In genomic region chr5:180802325-180803180, GRCh38 we compare ENCODE assay signal across 8 cellular contexts. TPM values are rescaled to one million over a fixed set of nuclear protein-coding genes. Genes with fewer than 3 reads are reported as not detected.
DNase-seq lines count a peak whose midpoint lies in the region; ATAC-seq, FAIRE-seq and TF ChIP-seq lines count a peak whose summit lies in the region.

TSS of gene MGAT1 (minus strand) at chr5:180802806. CDS start at chr5:180792971, 9,835 bp downstream.

- TF ChIP-seq RAD21 in H1 (IDR thresholded peaks at IDR 0.05 in 1 of 2, conservative IDR thresholded peaks at IDR 0.05 in 1 of 2; ENCODE audit: low read depth in 2 of 2, low read length in 2 of 2), result no peak

- no peak within 1 kb of the TSS for H2AFZ ChIP-seq in H1 (ENCODE audit: low read length)

- CTCF ChIA-PET in activated CD8-positive, alpha-beta memory T cell treated with anti-CD3 and anti-CD28 coated beads for 36 hours (lab: Charles Lee), result interaction anchor here (1.0 to 1.4 kb wide), 5 partner anchors 16 to 58 kb away, joined by 3 to 8 read pairs (median 3); no protein-coding TSS in a partner anchor
- CTCF ChIA-PET in H1 (lab: Charles Lee; ENCODE audit: partially characterized antibody), result interaction anchor here (0.6 to 6.4 kb wide), 5 partner anchors 9 to 219 kb away, joined by 3 to 99 read pairs (median 3); no protein-coding TSS in a partner anchor

- peak within 1 kb of the TSS; percentile 84 for H3K18ac ChIP-seq in H1 (ENCODE audit: extremely low read depth, low read length)

- H3K27me3 ChIP-seq in H1 (replicated peaks in 1 of 4; ENCODE audit: control insufficient read depth in 3 of 4, extremely low read depth in 1 of 4, insufficient read depth in 3 of 4, low read length in 3 of 4), result no peaks in the 10 kb centered on the region

- H2BK20ac ChIP-seq in H1 (ENCODE audit: low read length), result no peak within 1 kb of the TSS

- no peak within 1 kb of the TSS for H3K14ac ChIP-seq in H1 (ENCODE audit: insufficient read length)

- 1% methylated on average over 33 of the region's 87 CpGs; no CpG with 5 or more reads in 1 of the 2 experiments for WGBS in H1 (ENCODE audit: extremely low coverage in 1 of 2, insufficient coverage in 1 of 2, insufficient read length in 1 of 2, insufficient replicate concordance in 2 of 2, low coverage in 1 of 2, low lambda C conversion rate in 2 of 2, missing lambda C conversion rate in 1 of 2), 2 experiments

- H4K91ac ChIP-seq in H1 (replicated peaks; ENCODE audit: insufficient read length, low read length), result peak within 1 kb of the TSS; percentile 91

- peak within 1 kb of the TSS; percentile 90 for H4K8ac ChIP-seq in H1 (ENCODE audit: extremely low read depth, insufficient read depth, low read length)

- H3K23ac ChIP-seq in H1 (ENCODE audit: insufficient read length), result peak within 1 kb of the TSS; percentile 10

- no peak for FAIRE-seq in H1 (lab: Jason Lieb, UNC)

- H2AK5ac ChIP-seq in H1 (ENCODE audit: low read depth, low read length), result peak within 1 kb of the TSS; percentile 33; the same call in 1 of the 2 replicates

- no peaks in the 10 kb centered on the region for H3K9me3 ChIP-seq in H1 (ENCODE audit: insufficient read depth in 2 of 2, low read depth in 1 of 2, low read length in 1 of 2)

- no peaks in the 10 kb centered on the region; the same call in 1 of the 2 replicates for H3K23me2 ChIP-seq in H1 (ENCODE audit: low read depth, low read length)

- H3K36me3 ChIP-seq in H1 (ENCODE audit: control insufficient read depth in 2 of 4, insufficient read depth in 4 of 4, low read length in 3 of 4), result peaks cover 0 to 3% (median 0%) of the 10 kb centered on the region in 4 experiments; a peak in 1 of 8 replicates

- no peak for TF ChIP-seq CTCF in H1 (IDR thresholded peaks at IDR 0.05; ENCODE audit: control extremely low read depth in 1 of 3, insufficient read depth in 1 of 3, low read depth in 1 of 3, low read length in 3 of 3)

- peak within 1 kb of the TSS; percentile 95 for H3K27ac ChIP-seq in H1 (ENCODE audit: low read depth, low read length)

- peak within 1 kb of the TSS; percentile 70 to 95 (median 84) for H3K4me3 ChIP-seq in H1 (ENCODE audit: extremely low read depth in 1 of 4, insufficient read depth in 2 of 4, low read depth in 3 of 4, low read length in 4 of 4)

- peak within 1 kb of the TSS; percentile 89; the same call in 1 of the 2 replicates for H2BK5ac ChIP-seq in H1 (ENCODE audit: low read depth, low read length)

- peak; percentile 88 for DNase-seq in SIG-M5 treated with dmso at 0.1 percent for 504 hours (lab: John Stamatoyannopoulos, UW; ENCODE audit: unreplicated experiment)
- no peak for DNase-seq in SIG-M5 (lab: John Stamatoyannopoulos, UW)
- DNase-seq in NCI-H69 (lab: John Stamatoyannopoulos, UW), result peak; percentile 84
- peak in 1 of 2 experiments; percentile 90 for DNase-seq in H1 (ENCODE audit: low read depth in 1 of 2, low spot score in 2 of 2)
- peak; percentile 97 for DNase-seq in mesenteric fat pad (ENCODE audit: low spot score)
- peak; percentile 66 for DNase-seq in stimulated activated CD8-positive, alpha-beta memory T cell treated with anti-CD3 and anti-CD28 coated beads, Interleukin-15, amount 100 ng/mL, for 24 hours (ENCODE audit: low read depth)

- H3K4me1 ChIP-seq in H1 (replicated peaks in 1 of 4; ENCODE audit: control insufficient read depth in 3 of 4, insufficient read depth in 4 of 4, low read length in 3 of 4), result peaks cover 4 to 24% (median 16%) of the 10 kb centered on the region in 4 experiments

- H3K4ac ChIP-seq in H1 (replicated peaks; ENCODE audit: insufficient read length, low read depth, low read length), result peak within 1 kb of the TSS; percentile 2

- peak; percentile 51 for ATAC-seq in HG03039 (IDR thresholded peaks at IDR 0.05; ENCODE audit: unreplicated experiment)

- peak within 1 kb of the TSS; percentile 84 for H4K5ac ChIP-seq in H1 (ENCODE audit: insufficient read length, low read depth, low read length)

- H2BK15ac ChIP-seq in H1 (ENCODE audit: low read length), result peak within 1 kb of the TSS; percentile 32; the same call in 1 of the 2 replicates

- POLR2A ChIA-PET in activated CD8-positive, alpha-beta memory T cell treated with anti-CD3 and anti-CD28 coated beads for 36 hours (lab: Charles Lee), result interaction anchor here (0.6 to 3.7 kb wide), 4 partner anchors 8 to 1179 kb away, joined by 3 to 34 read pairs (median 6); no protein-coding TSS in a partner anchor
- POLR2A ChIA-PET in H1 (lab: Charles Lee; ENCODE audit: partially characterized antibody), result interaction anchor here (0.9 to 4.9 kb wide), 14 partner anchors 8 to 389 kb away, joined by 3 to 37 read pairs (median 5); no protein-coding TSS in a partner anchor

- peaks cover 30 to 62% of the 10 kb centered on the region in 2 experiments for H3K79me2 ChIP-seq in H1 (ENCODE audit: control insufficient read depth in 1 of 2, insufficient read depth in 2 of 2, low read length in 2 of 2)

- no peak within 1 kb of the TSS for H2BK120ac ChIP-seq in H1 (replicated peaks; ENCODE audit: low read depth, low read length)

- peak within 1 kb of the TSS; percentile 84 to 92 (median 86) for H3K9ac ChIP-seq in H1 (replicated peaks in 1 of 4; ENCODE audit: extremely low read depth in 1 of 4, low read depth in 3 of 4, low read length in 3 of 4)

- H3K4me2 ChIP-seq in H1 (ENCODE audit: insufficient read depth in 1 of 2, low read depth in 2 of 2, low read length in 2 of 2), result peak within 1 kb of the TSS; percentile 86 to 94

- no peak for TF ChIP-seq EP300 in H1 (IDR thresholded peaks at IDR 0.05; ENCODE audit: borderline replicate concordance in 1 of 2, low read depth in 2 of 2, low read length in 2 of 2)

- 0 out of 2 replicates have a peak within 1 kb of the TSS, but pooled peaks have one; percentile 20 for H2BK12ac ChIP-seq in H1 (ENCODE audit: low read depth, low read length)

- H3K79me1 ChIP-seq in H1 (ENCODE audit: low read depth, low read length), result peaks cover 32% of the 10 kb centered on the region

- peaks cover 23 to 34% of the 10 kb centered on the region in 2 experiments for H4K20me1 ChIP-seq in H1 (replicated peaks in 1 of 2; ENCODE audit: control insufficient read depth in 1 of 2, insufficient read depth in 2 of 2, low read length in 2 of 2)

- peak within 1 kb of the TSS; percentile 77 for H3K56ac ChIP-seq in H1 (replicated peaks; ENCODE audit: insufficient read length, low read depth, low read length)

- peak in 1 of 2 experiments; percentile 68; a peak in 2 of 3 replicates for TF ChIP-seq POLR2A in H1 (IDR thresholded peaks at IDR 0.05; ENCODE audit: control extremely low read depth in 1 of 2, low read depth in 2 of 2, low read length in 2 of 2)

TF ChIP-seq in H1, 55 proteins besides CTCF, POLR2A, EP300 and RAD21 (continues in another document):
- TF ChIP-seq CTBP2 (IDR thresholded peaks at IDR 0.05; ENCODE audit: borderline replicate concordance, insufficient read depth, insufficient read length, low read length), result no peak
- TF ChIP-seq USF2 (IDR thresholded peaks at IDR 0.05; ENCODE audit: low read length), result no peak
- TF ChIP-seq SIN3A (conservative IDR thresholded peaks at IDR 0.05 in 1 of 2, IDR thresholded peaks at IDR 0.05 in 1 of 2; ENCODE audit: low read depth in 1 of 2, low read length in 2 of 2), result no peak; a peak in 2 of 4 replicates
- TF ChIP-seq SP4 (IDR thresholded peaks at IDR 0.05; ENCODE audit: low read length), result 0 out of 2 replicates have a peak, but pooled peaks have one; percentile 6
- TF ChIP-seq GABPA (IDR thresholded peaks at IDR 0.05; ENCODE audit: borderline replicate concordance, insufficient read depth, low read length), result no peak
- no peak for TF ChIP-seq SUZ12 (IDR thresholded peaks at IDR 0.05; ENCODE audit: low read length)
- no peak for TF ChIP-seq SAP30 (IDR thresholded peaks at IDR 0.05; ENCODE audit: insufficient read depth, insufficient replicate concordance, low read length)
- peak; percentile 64; the same call in 1 of the 2 replicates for TF ChIP-seq TBP (IDR thresholded peaks at IDR 0.05; ENCODE audit: low read depth, low read length)
- no peak for TF ChIP-seq ATF2 (IDR thresholded peaks at IDR 0.05; ENCODE audit: low read length)
- peak; percentile 95 for TF ChIP-seq PHF8 (conservative IDR thresholded peaks at IDR 0.05; ENCODE audit: low read depth, low read length)
- TF ChIP-seq BACH1 (IDR thresholded peaks at IDR 0.05; ENCODE audit: low read length), result no peak
- no peak for TF ChIP-seq NANOG (IDR thresholded peaks at IDR 0.05; ENCODE audit: insufficient read depth, low read depth, low read length, poor library complexity, severe bottlenecking)
- TF ChIP-seq TAF7 (optimal IDR thresholded peaks at IDR 0.05; ENCODE audit: borderline replicate concordance, low read depth, low read length), result peak; percentile 92

RNA-seq across cellular contexts. Expression of gene MGAT1, which starts in this region (rescaled TPM):
- 100 to 1,000 TPM; 122 to 128 TPM for total RNA-seq in activated CD8-positive, alpha-beta memory T cell treated with anti-CD3 and anti-CD28 coated beads for 36 hours
- 77.0 and 83.8 TPM in 2 replicates for total RNA-seq in H1 (2021; fragmentation: NEBNext Ultra II Directional; extraction: Animal tissue kit (Norgen Biotek cat#: 25700))
- polyA plus RNA-seq in H1 (2011; rRNA removed), result 66.8 and 96.1 TPM in 2 replicates
- 68.3 TPM for polyA plus RNA-seq in H1 (2011; cell fraction: cytosol; rRNA removed)
- 76.0 TPM for polyA plus RNA-seq in H1 (2011; cell fraction: nucleus; rRNA removed)
- polyA plus RNA-seq in H1 (2012, experiment 1 of 2), result 63.6 to 73.4 TPM (median 72.7 TPM) in 4 replicates
- 82.2 TPM for polyA plus RNA-seq in H1 (2012, experiment 2 of 2)
- polyA plus RNA-seq in H1 (2013, experiment 1 of 2), result 63.4 TPM
- polyA plus RNA-seq in H1 (2013, experiment 2 of 2), result 63.9 TPM
- polyA minus RNA-seq in H1 (2011; rRNA and poly(A)+ RNA removed), result 41.2 and 48.6 TPM in 2 replicates
- 56.2 TPM for polyA minus RNA-seq in H1 (2011; cell fraction: cytosol; rRNA and poly(A)+ RNA removed)
- 38.8 TPM for polyA minus RNA-seq in H1 (2011; cell fraction: nucleus; rRNA and poly(A)+ RNA removed)
- total RNA-seq in mesenteric fat pad, result 380 TPM
